In genomic region chr2:166653185-166653813, GRCh38 we compare ENCODE assay signal across 15 cellular contexts.
DNase-seq lines count a peak whose midpoint lies in the region; ATAC-seq, FAIRE-seq and TF ChIP-seq lines count a peak whose summit lies in the region.
"Had no signal": no experiment of that assay in that cellular context is flagged by ENCODE, and none has a peak within 500 bp of the region (broad histone marks: within the 10 kb centered on the region; RNA-seq: fewer than 3 reads in every experiment).

No MANE protein-coding gene starts in this region.

- H3K4me3 ChIP-seq in astrocyte of the cerebellum (ENCODE audit: low read depth, low read length) = no peak overlapping the region
- H3K4me3 ChIP-seq: adrenal gland had no signal

- TF ChIP-seq CTCF in astrocyte of the cerebellum (IDR thresholded peaks at IDR 0.05; ENCODE audit: low read depth, low read length, missing control alignments) (no peak), mesothelial cell of epicardium (IDR thresholded peaks at IDR 0.05; ENCODE audit: unreplicated experiment) (no peak), D721Med (IDR thresholded peaks at IDR 0.05; ENCODE audit: insufficient read depth, missing control alignments) (no peak)

- peaks cover 18% of the 10 kb centered on the region for H3K9me3 Mint-ChIP-seq in mesothelial cell of epicardium

- in situ Hi-C loops in astrocyte of the cerebellum (cut with HindIII; ENCODE audit: low sequenced_read_pairs) = no loop called here

- H3K27ac Mint-ChIP-seq in mesothelial cell of epicardium = peak overlapping the region; percentile 8

- no peaks in the 10 kb centered on the region for H3K27me3 Mint-ChIP-seq in mesothelial cell of epicardium (ENCODE audit: low read depth)

- FAIRE-seq in D721Med (lab: Jason Lieb, UNC) = no peak

- H3K4me1 Mint-ChIP-seq in mesothelial cell of epicardium = peaks cover 39% of the 10 kb centered on the region

- H3K4me3 Mint-ChIP-seq in mesothelial cell of epicardium = no peak overlapping the region

- ATAC-seq in HG03520 (IDR thresholded peaks at IDR 0.05; ENCODE audit: unreplicated experiment) = no peak

- H3K36me3 Mint-ChIP-seq in mesothelial cell of epicardium = no peaks in the 10 kb centered on the region

- DNase-seq in NCI-H1048 (lab: John Stamatoyannopoulos, UW) (peak; percentile 33), NCI-H526 (lab: John Stamatoyannopoulos, UW) (peak; percentile 78 to 81), astrocyte of the cerebellum (ENCODE audit: low read depth) (peak; percentile 31), mesothelial cell of epicardium (ENCODE audit: low spot score in 2 of 2, unreplicated experiment in 2 of 2) (no peak), D721Med (ENCODE audit: insufficient read length, low spot score) (no peak), amygdala (lab: John Stamatoyannopoulos, UW) (no peak), hypothalamus (lab: John Stamatoyannopoulos, UW) (no peak)
- DNase-seq: activated CD4-positive, alpha-beta T cell treated with anti-CD3 and anti-CD28 coated beads, Interleukin-2, amount 50 U/mL, for 1 hour; activated T-cell treated with anti-CD3 and anti-CD28 coated beads, Interleukin-2, amount 50 U/mL, for 48 hours; adrenal gland; effector CD8-positive, alpha-beta T cell; foreskin melanocyte; GDM1; NCI-H446 had no signal

Comparison
In these comparisons a context has a peak if more than half of its experiments do, and no peak if none do; other contexts are left out.
1. DNase-seq: peak in NCI-H1048 (single experiment), NCI-H526 (2 of 2) and astrocyte of the cerebellum (single experiment); none in mesothelial cell of epicardium (0 of 2), D721Med (single experiment), amygdala (0 of 56) and hypothalamus (0 of 51).